In the genomic region with DNA sequence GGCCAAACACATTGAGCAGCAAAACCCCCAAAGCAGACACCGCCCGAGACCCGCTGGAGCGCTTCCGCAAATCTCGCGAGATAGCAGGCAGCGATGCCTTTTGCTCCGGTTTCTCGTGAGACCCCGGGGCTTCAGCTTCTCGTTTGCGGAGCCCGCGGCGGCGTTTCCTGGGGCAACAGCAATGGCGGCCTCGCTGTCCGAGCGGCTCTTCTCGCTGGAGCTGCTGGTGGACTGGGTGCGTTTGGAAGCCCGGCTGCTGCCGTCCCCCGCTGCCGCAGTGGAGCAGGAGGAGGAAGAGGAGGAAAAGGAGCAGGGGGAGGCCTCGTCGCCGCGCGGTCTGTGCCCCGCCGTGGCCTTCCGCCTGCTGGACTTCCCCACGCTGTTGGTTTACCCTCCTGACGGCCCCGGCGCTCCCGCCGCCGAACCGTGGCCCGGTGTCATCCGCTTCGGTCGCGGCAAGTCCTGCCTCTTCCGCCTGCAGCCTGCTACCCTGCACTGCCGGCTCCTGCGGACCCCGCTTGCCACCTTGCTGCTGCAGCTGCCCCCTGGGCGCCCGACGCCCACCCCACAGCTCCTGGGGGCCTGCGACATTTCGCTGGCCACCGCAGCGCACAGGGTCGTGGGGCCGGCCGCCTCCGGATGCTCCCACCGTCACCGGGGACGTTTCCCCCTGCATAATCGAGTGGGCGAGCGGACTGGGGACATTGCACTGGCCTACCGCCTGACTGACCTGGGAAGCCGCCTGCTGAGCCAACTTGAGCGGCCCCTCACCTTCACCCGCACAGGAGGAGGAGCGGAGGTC, we compare ENCODE assay signal across 8 cellular contexts. TPM values are rescaled to one million over a fixed set of nuclear protein-coding genes. Genes with fewer than 3 reads are reported as not detected.
A peak's percentile ranks its signal among the peaks of the same experiment; 100 is the strongest.
DNase-seq lines count a peak whose midpoint lies in the region; ATAC-seq lines count a peak whose summit lies in the region.

Gene MAP10, plus strand, starts transcription at position 148 of the 802 bp plus-strand sequence. Its CDS starts 34 bp downstream, at position 182.

- ATAC-seq in GM18498 (IDR thresholded peaks at IDR 0.05; ENCODE audit: unreplicated experiment) (peak; percentile 93), HG02943 (IDR thresholded peaks at IDR 0.05; ENCODE audit: low read depth, unreplicated experiment) (peak; percentile 92)

- peak; percentile 68 for DNase-seq in NCI-H446 treated with DMSO at 0.1 percent for 48 hours (lab: John Stamatoyannopoulos, UW)
- DNase-seq in activated CD8-positive, alpha-beta memory T cell treated with anti-CD3 and anti-CD28 coated beads for 24 hours, result peak; percentile 89
- DNase-seq in effector CD4-positive, alpha-beta T cell, result peak; percentile 39
- peak; percentile 35 for DNase-seq in medulla oblongata (ENCODE audit: extremely low spot score)
- DNase-seq in stimulated activated CD4-positive, alpha-beta T cell treated with anti-CD3 and anti-CD28 coated beads, TNF-alpha, amount 100 ng/mL, for 24 hours (ENCODE audit: low read depth in 3 of 3), result peak; percentile 28 to 69 (median 55)
- no peak for DNase-seq in A172 (ENCODE audit: low spot score)

RNA-seq across cellular contexts. Expression of gene MAP10, which starts in this region (rescaled TPM):
- 0.09 and 0.84 TPM in 2 replicates for total RNA-seq in A172 (2014; rRNA removed; shearing (Covaris generic))
